In genomic region chr1:192839164-192840066, GRCh38 we compare ENCODE assay signal across 2 cellular contexts.
TF ChIP-seq lines count a peak whose summit lies in the region.

No MANE protein-coding gene starts in this region.

TF ChIP-seq in HepG2, 621 proteins besides CTCF, POLR2A, EP300 and RAD21:
- TF ChIP-seq MAFF (IDR thresholded peaks at IDR 0.05; ENCODE audit: low read depth, low read length), result peak; percentile 96
- TF ChIP-seq KDM1A (CRISPR knock-in tag; IDR thresholded peaks at IDR 0.05), result no peak
- TF ChIP-seq MAFK (conservative IDR thresholded peaks at IDR 0.05 in 1 of 2, IDR thresholded peaks at IDR 0.05 in 1 of 2; ENCODE audit: low read length in 2 of 2), result peak; percentile 93 to 98
- no peak for TF ChIP-seq ZNF674 (CRISPR knock-in tag; IDR thresholded peaks at IDR 0.05; ENCODE audit: low read depth)

TF ChIP-seq in WTC11, 78 proteins besides CTCF, POLR2A, EP300 and RAD21:
- TF ChIP-seq CREM (CRISPR knock-in tag; IDR thresholded peaks at IDR 0.05), result no peak
- no peak for TF ChIP-seq HMGXB4 (CRISPR knock-in tag; IDR thresholded peaks at IDR 0.05)
- TF ChIP-seq, protein P1, sequence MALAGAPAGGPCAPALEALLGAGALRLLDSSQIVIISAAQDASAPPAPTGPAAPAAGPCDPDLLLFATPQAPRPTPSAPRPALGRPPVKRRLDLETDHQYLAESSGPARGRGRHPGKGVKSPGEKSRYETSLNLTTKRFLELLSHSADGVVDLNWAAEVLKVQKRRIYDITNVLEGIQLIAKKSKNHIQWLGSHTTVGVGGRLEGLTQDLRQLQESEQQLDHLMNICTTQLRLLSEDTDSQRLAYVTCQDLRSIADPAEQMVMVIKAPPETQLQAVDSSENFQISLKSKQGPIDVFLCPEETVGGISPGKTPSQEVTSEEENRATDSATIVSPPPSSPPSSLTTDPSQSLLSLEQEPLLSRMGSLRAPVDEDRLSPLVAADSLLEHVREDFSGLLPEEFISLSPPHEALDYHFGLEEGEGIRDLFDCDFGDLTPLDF (CRISPR knock-in tag; IDR thresholded peaks at IDR 0.05), result no peak
- TF ChIP-seq, protein P2, sequence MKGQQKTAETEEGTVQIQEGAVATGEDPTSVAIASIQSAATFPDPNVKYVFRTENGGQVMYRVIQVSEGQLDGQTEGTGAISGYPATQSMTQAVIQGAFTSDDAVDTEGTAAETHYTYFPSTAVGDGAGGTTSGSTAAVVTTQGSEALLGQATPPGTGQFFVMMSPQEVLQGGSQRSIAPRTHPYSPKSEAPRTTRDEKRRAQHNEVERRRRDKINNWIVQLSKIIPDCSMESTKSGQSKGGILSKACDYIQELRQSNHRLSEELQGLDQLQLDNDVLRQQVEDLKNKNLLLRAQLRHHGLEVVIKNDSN (CRISPR knock-in tag; IDR thresholded peaks at IDR 0.05), result peak; percentile 22; the same call in 1 of the 2 replicates
- no peak for TF ChIP-seq STAT6 (CRISPR knock-in tag; conservative IDR thresholded peaks at IDR 0.05; ENCODE audit: low read depth)
